Comparison of ENCODE assay signal across 8 cellular contexts in genomic region chr11:535519-536454, GRCh38. TPM values are rescaled to one million over a fixed set of nuclear protein-coding genes. Genes with fewer than 3 reads are reported as not detected.
DNase-seq lines count a peak whose midpoint lies in the region; ATAC-seq and FAIRE-seq lines count a peak whose summit lies in the region.

HRAS (minus strand) TSS chr11:535576.

- H3K27me3 ChIP-seq in NT2/D1 (ENCODE audit: insufficient read depth, insufficient read length) (peaks cover 26% of the 10 kb centered on the region), endocrine pancreas (ENCODE audit: control insufficient read depth, insufficient read depth, low read length) (no peaks in the 10 kb centered on the region)

- H3K36me3 ChIP-seq in NT2/D1 (ENCODE audit: insufficient read depth, insufficient read length, low read length) (peaks cover 36% of the 10 kb centered on the region), endocrine pancreas (ENCODE audit: control insufficient read depth, insufficient read depth, low read length) (no peaks in the 10 kb centered on the region), mesodermal cell (ENCODE audit: control insufficient read depth, insufficient read depth, low read length) (peaks cover 35% of the 10 kb centered on the region)

- H3K9ac ChIP-seq in NT2/D1 (ENCODE audit: insufficient read length, low read depth) (peak within 1 kb of the TSS; percentile 94), endocrine pancreas (ENCODE audit: control insufficient read depth, insufficient read depth, low read length) (peak within 1 kb of the TSS; percentile 61)

- no peaks in the 10 kb centered on the region for H3K27me3 Mint-ChIP-seq in activated CD8-positive, alpha-beta memory T cell treated with anti-CD3 and anti-CD28 coated beads, Interleukin-2, amount 10 ng/mL, durations not matched to agents 7 days and 5 days

- H3K9me3 Mint-ChIP-seq in activated CD8-positive, alpha-beta memory T cell treated with anti-CD3 and anti-CD28 coated beads, Interleukin-2, amount 10 ng/mL, durations not matched to agents 7 days and 5 days (ENCODE audit: low read depth) = no peaks in the 10 kb centered on the region

- ATAC-seq in GM21360 (IDR thresholded peaks at IDR 0.05; ENCODE audit: unreplicated experiment) = peak; percentile 57
- peak; percentile 88 for ATAC-seq in activated CD8-positive, alpha-beta memory T cell treated with anti-CD3 and anti-CD28 coated beads, Interleukin-2, amount 10 ng/mL, durations not matched to agents 7 days and 5 days

- DNase-seq in CMK (ENCODE audit: low read depth) (peak; percentile 69), HTR-8/SVneo (ENCODE audit: insufficient read length, low spot score) (peak; percentile 98), NT2/D1 (ENCODE audit: low read depth, low spot score) (peak; percentile 92)
- peak; percentile 96 for DNase-seq in activated CD8-positive, alpha-beta memory T cell treated with anti-CD3 and anti-CD28 coated beads, Interleukin-2, amount 10 ng/mL, durations not matched to agents 7 days and 5 days
- DNase-seq in stimulated activated CD8-positive, alpha-beta memory T cell treated with anti-CD3 and anti-CD28 coated beads, Interleukin-15, amount 100 ng/mL, for 24 hours (ENCODE audit: low read depth) = peak; percentile 89

- CTCF ChIA-PET in activated CD8-positive, alpha-beta memory T cell treated with anti-CD3 and anti-CD28 coated beads, Interleukin-2, amount 10 ng/mL, durations not matched to agents 7 days and 5 days (lab: Charles Lee) = interaction anchor here (0.6 to 2.3 kb wide), 19 partner anchors 12 to 275 kb away, joined by 3 to 27 read pairs (median 4); partner anchors contain the start of genes RNH1 and SIGIRR

- H3K4me3 ChIP-seq in NT2/D1 (ENCODE audit: insufficient read length, low read depth) = peak within 1 kb of the TSS; percentile 84
- no peak within 1 kb of the TSS for H3K4me3 ChIP-seq in endocrine pancreas (ENCODE audit: control insufficient read depth, insufficient read depth, low read length)
- peak within 1 kb of the TSS; percentile 80 for H3K4me3 ChIP-seq in mesodermal cell (ENCODE audit: extremely low read depth, insufficient read depth, low read length, poor library complexity, severe bottlenecking)

- H3K4me1 Mint-ChIP-seq in activated CD8-positive, alpha-beta memory T cell treated with anti-CD3 and anti-CD28 coated beads, Interleukin-2, amount 10 ng/mL, durations not matched to agents 7 days and 5 days = peaks cover 22% of the 10 kb centered on the region

- peaks cover 4% of the 10 kb centered on the region for H3K36me3 Mint-ChIP-seq in activated CD8-positive, alpha-beta memory T cell treated with anti-CD3 and anti-CD28 coated beads, Interleukin-2, amount 10 ng/mL, durations not matched to agents 7 days and 5 days

- no peak within 1 kb of the TSS for H3K27ac ChIP-seq in mesodermal cell (ENCODE audit: low read depth, low read length, severe bottlenecking)

- peaks cover 29% of the 10 kb centered on the region for H3K4me1 ChIP-seq in NT2/D1 (ENCODE audit: insufficient read depth, insufficient read length)
- no peaks in the 10 kb centered on the region for H3K4me1 ChIP-seq in endocrine pancreas (ENCODE audit: control insufficient read depth, insufficient read depth, low read length)
- H3K4me1 ChIP-seq in mesodermal cell (ENCODE audit: control insufficient read depth, insufficient read depth, low read length, poor library complexity, severe bottlenecking) = peaks cover 8% of the 10 kb centered on the region

- FAIRE-seq in HTR-8/SVneo (lab: Jason Lieb, UNC) = peak; percentile 98

- peak within 1 kb of the TSS; percentile 85 for H3K27ac Mint-ChIP-seq in activated CD8-positive, alpha-beta memory T cell treated with anti-CD3 and anti-CD28 coated beads, Interleukin-2, amount 10 ng/mL, durations not matched to agents 7 days and 5 days

- WGBS in mesodermal cell (ENCODE audit: insufficient coverage in 2 of 2), 2 experiments = 3 to 4% methylated on average over 59 to 97 of the region's 97 CpGs

- H3K9me3 ChIP-seq in NT2/D1 (ENCODE audit: insufficient read depth, low read length) (no peaks in the 10 kb centered on the region), endocrine pancreas (ENCODE audit: control insufficient read depth, low read length) (no peaks in the 10 kb centered on the region), mesodermal cell (ENCODE audit: control insufficient read depth, low read length) (no peaks in the 10 kb centered on the region)

- H3K4me3 Mint-ChIP-seq in activated CD8-positive, alpha-beta memory T cell treated with anti-CD3 and anti-CD28 coated beads, Interleukin-2, amount 10 ng/mL, durations not matched to agents 7 days and 5 days = peak within 1 kb of the TSS; percentile 81

RNA-seq across cellular contexts. Expression of gene HRAS, which starts in this region (rescaled TPM):
- total RNA-seq in activated CD8-positive, alpha-beta memory T cell treated with anti-CD3 and anti-CD28 coated beads, Interleukin-2, amount 10 ng/mL, durations not matched to agents 7 days and 5 days = 10 to 100 TPM; 50.7 to 53.8 TPM
- 44.8 TPM for polyA plus RNA-seq in mesodermal cell (2013, experiment 1 of 2)
- 42.3 TPM for polyA plus RNA-seq in mesodermal cell (2013, experiment 2 of 2)
